Comparison of ENCODE assay signal across 8 cellular contexts in genomic region chr1:31505884-31506497, GRCh38.
A peak's percentile ranks its signal among the peaks of the same experiment; 100 is the strongest.
DNase-seq lines count a peak whose midpoint lies in the region; ATAC-seq and TF ChIP-seq lines count a peak whose summit lies in the region.

No MANE protein-coding gene starts in this region.

- no peak for TF ChIP-seq CTCF in foreskin fibroblast (IDR thresholded peaks at IDR 0.05; ENCODE audit: low read depth, low read length)

- no peak overlapping the region for H3K4me3 ChIP-seq in foreskin fibroblast (ENCODE audit: low read depth in 1 of 2, low read length in 2 of 2)

- ATAC-seq in GM21367 (IDR thresholded peaks at IDR 0.05; ENCODE audit: unreplicated experiment) (peak; percentile 59), GM18519 (IDR thresholded peaks at IDR 0.05; ENCODE audit: low FRiP score, unreplicated experiment) (no peak)

- DNase-seq in GF-D8 (lab: John Stamatoyannopoulos, UW) (peak; percentile 93), NAMALWA (ENCODE audit: low spot score) (peak; percentile 96), foreskin fibroblast (peak; percentile 64 to 78), NCI-H1105 treated with DMSO at 0.1 percent for 48 hours (lab: John Stamatoyannopoulos, UW) (no peak), amniotic stem cell (lab: John Stamatoyannopoulos, UW) (no peak), activated gamma-delta T cell treated with Interleukin-2 at 50 U/mL for 16 hours (no peak)

Comparison
In these comparisons a context has a peak if more than half of its experiments do, and no peak if none do; other contexts are left out.
1. DNase-seq: peak in GF-D8 (single experiment), NAMALWA (single experiment) and foreskin fibroblast (2 of 2); none in NCI-H1105 treated with DMSO at 0.1 percent for 48 hours (single experiment), amniotic stem cell (single experiment) and activated gamma-delta T cell treated with Interleukin-2 at 50 U/mL for 16 hours (single experiment).